Comparison of ENCODE assay signal across 8 cellular contexts in genomic region chr16:19524356-19524865, GRCh38. TPM values are rescaled to one million over a fixed set of nuclear protein-coding genes. Genes with fewer than 3 reads are reported as not detected.
DNase-seq lines count a peak whose midpoint lies in the region; ATAC-seq and TF ChIP-seq lines count a peak whose summit lies in the region.

No MANE protein-coding gene starts in this region.

- ATAC-seq in stimulated activated naive CD8-positive, alpha-beta T cell treated with anti-CD3 and anti-CD28 coated beads, Interleukin-15, Interleukin-2, amounts not matched to agents 100 U/mL and 50 U/mL, for 24 hours = no peak
- ATAC-seq in GM21447 (IDR thresholded peaks at IDR 0.05; ENCODE audit: unreplicated experiment) (no peak), HG03045 (IDR thresholded peaks at IDR 0.05; ENCODE audit: unreplicated experiment) (no peak)

- no peaks in the 10 kb centered on the region for H3K9me3 ChIP-seq in SU-DHL-6 (ENCODE audit: insufficient read depth, low read length)
- H3K9me3 ChIP-seq in esophagus squamous epithelium = no peaks in the 10 kb centered on the region
- H3K9me3 ChIP-seq in neural cell (ENCODE audit: low read length) = no peaks in the 10 kb centered on the region

- H3K27me3 ChIP-seq in SU-DHL-6 (ENCODE audit: low read length) (no peaks in the 10 kb centered on the region), esophagus squamous epithelium (no peaks in the 10 kb centered on the region), neural cell (ENCODE audit: insufficient read depth, low read depth, low read length) (no peaks in the 10 kb centered on the region)

- H2AFZ ChIP-seq in SU-DHL-6 (ENCODE audit: low read depth, low read length, severe bottlenecking) = peak overlapping the region; percentile 93
- H2AFZ ChIP-seq in neural cell (ENCODE audit: low read depth, low read length) = peak overlapping the region; percentile 46

- H3K9ac ChIP-seq in SU-DHL-6 (ENCODE audit: low read length) (peak overlapping the region; percentile 93), neural cell (ENCODE audit: low read length) (peak overlapping the region; percentile 90)

- intact Hi-C loops in esophagus squamous epithelium (cut with DNase I) = no loop called here

- WGBS in esophagus squamous epithelium, 2 donors = 0 to 1% methylated on average over 12 to 14 of the region's 18 CpGs

- peak overlapping the region; percentile 95 for H3K4me3 Mint-ChIP-seq in stimulated activated naive CD8-positive, alpha-beta T cell treated with anti-CD3 and anti-CD28 coated beads, Interleukin-15, Interleukin-2, amounts not matched to agents 100 ng/mL and 50 ng/mL, for 24 hours

- no peaks in the 10 kb centered on the region for H3K9me3 Mint-ChIP-seq in stimulated activated naive CD8-positive, alpha-beta T cell treated with anti-CD3 and anti-CD28 coated beads, Interleukin-15, Interleukin-2, amounts not matched to agents 100 ng/mL and 50 ng/mL, for 24 hours

- H3K4me1 ChIP-seq in esophagus squamous epithelium = peaks cover 11 to 53% (median 22%) of the 10 kb centered on the region in 3 donors

- no peaks in the 10 kb centered on the region for H4K20me1 ChIP-seq in SU-DHL-6 (ENCODE audit: low read depth, low read length)
- no peaks in the 10 kb centered on the region for H4K20me1 ChIP-seq in neural cell (ENCODE audit: insufficient read depth)

- H3F3A ChIP-seq in SU-DHL-6 (ENCODE audit: insufficient read depth) = peaks cover 10% of the 10 kb centered on the region
- peaks cover 6% of the 10 kb centered on the region for H3F3A ChIP-seq in neural cell (ENCODE audit: insufficient read depth, low read length, poor library complexity, severe bottlenecking)

- H3K27ac Mint-ChIP-seq in stimulated activated naive CD8-positive, alpha-beta T cell treated with anti-CD3 and anti-CD28 coated beads, Interleukin-15, Interleukin-2, amounts not matched to agents 100 ng/mL and 50 ng/mL, for 24 hours = peak overlapping the region; percentile 45

- TF ChIP-seq CTCF in SU-DHL-6 (IDR thresholded peaks at IDR 0.05; ENCODE audit: insufficient read depth, low read length, poor library complexity, severe bottlenecking) = no peak
- TF ChIP-seq CTCF in esophagus squamous epithelium (IDR thresholded peaks at IDR 0.05) = no peak
- no peak for TF ChIP-seq CTCF in neural cell (IDR thresholded peaks at IDR 0.05; ENCODE audit: poor library complexity, severe bottlenecking)

- TF ChIP-seq RAD21 in neural cell (conservative IDR thresholded peaks at IDR 0.05) = no peak

- H3K27me3 Mint-ChIP-seq in stimulated activated naive CD8-positive, alpha-beta T cell treated with anti-CD3 and anti-CD28 coated beads, Interleukin-15, Interleukin-2, amounts not matched to agents 100 ng/mL and 50 ng/mL, for 24 hours = no peaks in the 10 kb centered on the region

- DNase-seq in stimulated activated naive CD8-positive, alpha-beta T cell treated with anti-CD3 and anti-CD28 coated beads, Interleukin-15, Interleukin-2, amounts not matched to agents 100 U/mL and 50 U/mL, for 24 hours = no peak
- DNase-seq in esophagus squamous epithelium (lab: John Stamatoyannopoulos, UW) = no peak
- no peak for DNase-seq in stimulated activated CD4-positive, alpha-beta T cell treated with anti-CD3 and anti-CD28 coated beads, Interleukin-4, amount 100 ng/mL, for 1 hour

- no peak for TF ChIP-seq EP300 in neural cell (conservative IDR thresholded peaks at IDR 0.05; ENCODE audit: poor library complexity, severe bottlenecking)

- 0 out of 2 replicates have a peak overlapping the region, but pooled peaks have one; percentile 26 for H3K27ac ChIP-seq in SU-DHL-6 (ENCODE audit: low read depth, low read length)
- peak overlapping the region; percentile 71 to 85 (median 80) for H3K27ac ChIP-seq in esophagus squamous epithelium
- peak overlapping the region; percentile 87 for H3K27ac ChIP-seq in neural cell (ENCODE audit: low read length)

- peaks cover 14% of the 10 kb centered on the region for H3K36me3 ChIP-seq in SU-DHL-6 (ENCODE audit: low read length)
- H3K36me3 ChIP-seq in esophagus squamous epithelium = peaks cover 0 to 15% (median 0%) of the 10 kb centered on the region in 3 donors
- H3K36me3 ChIP-seq in neural cell (ENCODE audit: insufficient read depth, low read length) = peaks cover 4% of the 10 kb centered on the region

- H3K4me3 ChIP-seq in SU-DHL-6 (ENCODE audit: insufficient read depth, low read length, poor library complexity, severe bottlenecking) (peak overlapping the region; percentile 97), esophagus squamous epithelium (peak overlapping the region; percentile 63 to 99 (median 90)), neural cell (ENCODE audit: low read length) (peak overlapping the region; percentile 86)

- H3K4me2 ChIP-seq in SU-DHL-6 (ENCODE audit: low read depth, low read length, poor library complexity, severe bottlenecking) (peak overlapping the region; percentile 88), neural cell (ENCODE audit: low read length) (peak overlapping the region; percentile 87)

- peaks cover 25% of the 10 kb centered on the region for H3K36me3 Mint-ChIP-seq in stimulated activated naive CD8-positive, alpha-beta T cell treated with anti-CD3 and anti-CD28 coated beads, Interleukin-15, Interleukin-2, amounts not matched to agents 100 ng/mL and 50 ng/mL, for 24 hours (ENCODE audit: low read depth)

- H3K79me2 ChIP-seq in SU-DHL-6 (ENCODE audit: insufficient read depth, low read length) (peaks cover 49% of the 10 kb centered on the region), neural cell (replicated peaks; ENCODE audit: insufficient read depth, low read length) (peaks cover 39% of the 10 kb centered on the region)

- H3K4me1 Mint-ChIP-seq in stimulated activated naive CD8-positive, alpha-beta T cell treated with anti-CD3 and anti-CD28 coated beads, Interleukin-15, Interleukin-2, amounts not matched to agents 100 ng/mL and 50 ng/mL, for 24 hours (ENCODE audit: low read depth) = peaks cover 41% of the 10 kb centered on the region

- TF ChIP-seq POLR2A in esophagus squamous epithelium (IDR thresholded peaks at IDR 0.05) = no peak

- H3K9me2 ChIP-seq in SU-DHL-6 (replicated peaks; ENCODE audit: insufficient read depth, low read length) = no peaks in the 10 kb centered on the region
- no peaks in the 10 kb centered on the region for H3K9me2 ChIP-seq in neural cell (ENCODE audit: insufficient read depth, low read length)

TF ChIP-seq in neural cell, 6 proteins besides CTCF, POLR2A, EP300 and RAD21:
- TF ChIP-seq SMC3 (conservative IDR thresholded peaks at IDR 0.05; ENCODE audit: poor library complexity) (no peak), EZH2 (IDR thresholded peaks at IDR 0.05; ENCODE audit: borderline replicate concordance, insufficient read depth, low read length, poor library complexity, severe bottlenecking) (no peak), TAF1 (IDR thresholded peaks at IDR 0.05; ENCODE audit: low read depth) (no peak), MXI1 (conservative IDR thresholded peaks at IDR 0.05; ENCODE audit: poor library complexity, severe bottlenecking) (no peak), POLR2AphosphoS5 (IDR thresholded peaks at IDR 0.05) (no peak), REST (IDR thresholded peaks at IDR 0.05; ENCODE audit: borderline replicate concordance) (no peak)
TF ChIP-seq in neural cell: peak in this region for 0.

RNA-seq across cellular contexts. Expression of gene CCP110, which starts 0.7 kb away (rescaled TPM):
- total RNA-seq in esophagus squamous epithelium = 10 to 100 TPM in 1 of 4 donors, 1 to 10 TPM in 3; 6.4 to 13.7 (median 7.4) TPM
- 38.4 and 40.3 TPM in 2 replicates for polyA plus RNA-seq in neural cell
- polyA minus RNA-seq in neural cell = 70.4 and 76.1 TPM in 2 replicates

RNA-seq across cellular contexts. Expression of gene GDE1, which starts 2.5 kb away (rescaled TPM):
- total RNA-seq in esophagus squamous epithelium = 10 to 100 TPM; 36.3 to 66.4 (median 41.2) TPM
- polyA plus RNA-seq in neural cell = 74.7 and 76.6 TPM in 2 replicates
- polyA minus RNA-seq in neural cell = 56.0 and 58.4 TPM in 2 replicates

RNA-seq across cellular contexts. Expression of gene VPS35L, which starts 31.1 kb away (rescaled TPM):
- total RNA-seq in esophagus squamous epithelium = 10 to 100 TPM; 20.8 to 32.9 (median 23.9) TPM
- polyA plus RNA-seq in neural cell = 29.8 and 30.2 TPM in 2 replicates
- polyA minus RNA-seq in neural cell = 54.9 and 57.0 TPM in 2 replicates

Comparison
In these comparisons a context has a peak if more than half of its experiments do, and no peak if none do; other contexts are left out.
1. H3K27ac ChIP-seq: peak in every context shown above with its lines; median percentile 87 in neural cell; 80 in esophagus squamous epithelium; 26 in SU-DHL-6.